Comparison of ENCODE assay signal across 10 cellular contexts in genomic region chr3:156551746-156552145, GRCh38. TPM values are rescaled to one million over a fixed set of nuclear protein-coding genes. Genes with fewer than 3 reads are reported as not detected.
DNase-seq lines count a peak whose midpoint lies in the region; ATAC-seq and TF ChIP-seq lines count a peak whose summit lies in the region.
"Had no signal": no experiment of that assay in that cellular context is flagged by ENCODE, and none has a peak within 500 bp of the region (broad histone marks: within the 10 kb centered on the region; RNA-seq: fewer than 3 reads in every experiment).

No MANE protein-coding gene starts in this region.

- TF ChIP-seq POLR2A in breast epithelium (IDR thresholded peaks at IDR 0.05): no peak

- no peaks in the 10 kb centered on the region for H3K9me3 Mint-ChIP-seq in mesothelial cell of epicardium

- H3K27me3 Mint-ChIP-seq in mesothelial cell of epicardium (ENCODE audit: low read depth): no peaks in the 10 kb centered on the region

- no peaks in the 10 kb centered on the region for H3K36me3 ChIP-seq in breast epithelium

- no peak for TF ChIP-seq CTCF in breast epithelium (IDR thresholded peaks at IDR 0.05)
- TF ChIP-seq CTCF in mesothelial cell of epicardium (IDR thresholded peaks at IDR 0.05; ENCODE audit: unreplicated experiment): no peak

- peaks cover 0 to 10% of the 10 kb centered on the region in 2 donors for H3K4me1 ChIP-seq in breast epithelium

- intact Hi-C loops in breast epithelium (cut with DNase I; ENCODE audit: low total_unique reads): no loop called here

- DNase-seq in AG20443 (ENCODE audit: low spot score): peak; percentile 58
- DNase-seq in LHCN-M2 (ENCODE audit: low read depth): peak; percentile 92
- no peak for DNase-seq in breast epithelium (ENCODE audit: low spot score in 2 of 2)
- no peak for DNase-seq in mesothelial cell of epicardium (ENCODE audit: low spot score in 2 of 2, unreplicated experiment in 2 of 2)
- DNase-seq in activated gamma-delta T cell treated with Interleukin-2 at 50 U/mL for 16 hours: no peak
- no peak for DNase-seq in UCSD-AML1 (lab: John Stamatoyannopoulos, UW; ENCODE audit: unreplicated experiment)
- no peak for DNase-seq in NCI-H1092 (lab: John Stamatoyannopoulos, UW)
- DNase-seq: activated T-cell treated with anti-CD3 and anti-CD28 coated beads for 4 hours, NCI-H1092 treated with DMSO at 0.1 percent for 48 hours had no signal

- peak overlapping the region in 2 of 3 donors; percentile 32 to 91 for H3K4me3 ChIP-seq in breast epithelium

- ATAC-seq in GM19463 (IDR thresholded peaks at IDR 0.05; ENCODE audit: unreplicated experiment): no peak

- no peaks in the 10 kb centered on the region for H3K27me3 ChIP-seq in breast epithelium

- H3K27ac ChIP-seq in breast epithelium: peak overlapping the region; percentile 56 to 80

- no peak overlapping the region for H3K4me3 Mint-ChIP-seq in mesothelial cell of epicardium

- peaks cover 48% of the 10 kb centered on the region for H3K4me1 Mint-ChIP-seq in mesothelial cell of epicardium

- no peaks in the 10 kb centered on the region for H3K9me3 ChIP-seq in breast epithelium

- peak overlapping the region; percentile 6 for H3K27ac Mint-ChIP-seq in mesothelial cell of epicardium

- peaks cover 29% of the 10 kb centered on the region for H3K36me3 Mint-ChIP-seq in mesothelial cell of epicardium

RNA-seq across cellular contexts. Expression of gene SSR3, which starts 3.2 kb away (rescaled TPM):
- 491 and 647 TPM in 2 replicates for total RNA-seq in LHCN-M2 (2014; rRNA removed)
- 524 TPM for polyA plus RNA-seq in LHCN-M2 (2012)
- total RNA-seq in breast epithelium: 100 to 1,000 TPM; 109 to 156 (median 110) TPM
- total RNA-seq in mesothelial cell of epicardium: 120 to 127 TPM (median 127 TPM) in 3 replicates

Comparison
In these comparisons a context has a peak if more than half of its experiments do, and no peak if none do; other contexts are left out.
1. DNase-seq: peak in AG20443 (single experiment) and LHCN-M2 (single experiment); none in breast epithelium (0 of 2), mesothelial cell of epicardium (0 of 2), activated gamma-delta T cell treated with Interleukin-2 at 50 U/mL for 16 hours (single experiment), UCSD-AML1 (single experiment) and NCI-H1092 (single experiment).